ENCODE assay signal across 14 cellular contexts in genomic region chr6:21599074-21599639, GRCh38. TPM values are rescaled to one million over a fixed set of nuclear protein-coding genes. Genes with fewer than 3 reads are reported as not detected.
DNase-seq lines count a peak whose midpoint lies in the region; ATAC-seq and TF ChIP-seq lines count a peak whose summit lies in the region.
"Had no signal": no experiment of that assay in that cellular context is flagged by ENCODE, and none has a peak within 500 bp of the region (broad histone marks: within the 10 kb centered on the region; RNA-seq: fewer than 3 reads in every experiment).

No MANE protein-coding gene starts in this region.

- TF ChIP-seq POLR2A in tibial nerve (IDR thresholded peaks at IDR 0.05), result no peak

- H3K4me2 ChIP-seq in DOHH2 (ENCODE audit: low read length), result peak overlapping the region; percentile 83

- H3K27ac ChIP-seq in DOHH2 (ENCODE audit: low read depth, low read length), result no peak overlapping the region
- H3K27ac ChIP-seq in tibial nerve, result no peak overlapping the region

- H3K27me3 Mint-ChIP-seq in endothelial cell (ENCODE audit: unreplicated experiment) (peaks cover 15% of the 10 kb centered on the region), neural crest cell (ENCODE audit: low read depth) (peaks cover 3% of the 10 kb centered on the region)

- peak overlapping the region; percentile 100 for H3K4me3 Mint-ChIP-seq in endothelial cell (ENCODE audit: unreplicated experiment)
- H3K4me3 Mint-ChIP-seq in neural crest cell, result peak overlapping the region; percentile 98
- H3K4me3 Mint-ChIP-seq: CD4-positive, alpha-beta memory T cell had no signal

- no peaks in the 10 kb centered on the region for H3K9me3 Mint-ChIP-seq in endothelial cell (ENCODE audit: unreplicated experiment)
- peaks cover 5% of the 10 kb centered on the region for H3K9me3 Mint-ChIP-seq in neural crest cell

- H3K9me2 ChIP-seq in DOHH2 (replicated peaks; ENCODE audit: control insufficient read depth, low read length), result no peaks in the 10 kb centered on the region

- no peaks in the 10 kb centered on the region for H3F3A ChIP-seq in DOHH2 (ENCODE audit: control insufficient read depth, insufficient read depth)

- H3K9me3 ChIP-seq in DOHH2 (ENCODE audit: control insufficient read depth, insufficient read depth, low read length), result no peaks in the 10 kb centered on the region
- H3K9me3 ChIP-seq in tibial nerve, result no peaks in the 10 kb centered on the region
- H3K9me3 ChIP-seq: stomach had no signal

- TF ChIP-seq EP300 in tibial nerve (IDR thresholded peaks at IDR 0.05), result no peak

- TF ChIP-seq CTCF in DOHH2 (IDR thresholded peaks at IDR 0.05; ENCODE audit: low read depth, low read length, poor library complexity, severe bottlenecking), result no peak
- no peak for TF ChIP-seq CTCF in endothelial cell (IDR thresholded peaks at IDR 0.05; ENCODE audit: unreplicated experiment)
- no peak for TF ChIP-seq CTCF in neural crest cell (conservative IDR thresholded peaks at IDR 0.05)
- no peak for TF ChIP-seq CTCF in tibial nerve (IDR thresholded peaks at IDR 0.05)

- H3K4me3 ChIP-seq in DOHH2 (ENCODE audit: low read length) (0 out of 2 replicates have a peak overlapping the region, but pooled peaks have one; percentile 91), tibial nerve (no peak overlapping the region)

- WGBS in tibial nerve, 2 donors, result 32 to 33% methylated on average over 2 of the region's 2 CpGs

- H3K36me3 ChIP-seq in DOHH2 (ENCODE audit: control insufficient read depth, low read length) (0 out of 2 replicates have a peak, but pooled peaks cover 4% of the 10 kb centered on the region), tibial nerve (peaks cover 0 to 7% (median 0%) of the 10 kb centered on the region in 3 donors)
- H3K36me3 ChIP-seq: stomach had no signal

- DNase-seq in KBM-7, result peak; percentile 28
- no peak for DNase-seq in endothelial cell (ENCODE audit: low spot score)
- DNase-seq in neural crest cell (ENCODE audit: low read depth, low spot score), result no peak
- no peak for DNase-seq in tibial nerve (ENCODE audit: low spot score in 2 of 2)
- DNase-seq in activated CD4-positive, alpha-beta T cell treated with anti-CD3 and anti-CD28 coated beads for 1 hour, result no peak
- no peak for DNase-seq in SIG-M5 treated with dmso at 0.1 percent for 504 hours (lab: John Stamatoyannopoulos, UW; ENCODE audit: unreplicated experiment)
- DNase-seq: activated CD4-positive, alpha-beta T cell treated with anti-CD3 and anti-CD28 coated beads, Interleukin-2, amount 50 U/mL, for 4 hours; CD4-positive, alpha-beta memory T cell; erythroblast; NCI-H2171; stimulated activated CD4-positive, alpha-beta T cell treated with anti-CD3 and anti-CD28 coated beads, Interleukin-4, amount 100 ng/mL, for 4 hours; stomach had no signal

- in situ Hi-C loops in KBM-7 (cut with MboI; ENCODE audit: low pct_unique_long_range_greater_than_20kb, low sequenced_read_pairs), result loop anchor here (25.0 kb wide), 1 partner anchor 1037 kb away; no protein-coding TSS in a partner anchor

- peaks cover 31% of the 10 kb centered on the region for H3K36me3 Mint-ChIP-seq in endothelial cell (ENCODE audit: low read depth, unreplicated experiment)
- H3K36me3 Mint-ChIP-seq in neural crest cell (ENCODE audit: low read depth), result peaks cover 43% of the 10 kb centered on the region

- H3K27me3 ChIP-seq in DOHH2 (ENCODE audit: control insufficient read depth, low read length) (no peaks in the 10 kb centered on the region), tibial nerve (no peaks in the 10 kb centered on the region)
- H3K27me3 ChIP-seq: stomach had no signal

- H3K4me1 ChIP-seq in DOHH2 (ENCODE audit: control insufficient read depth, low read length) (peaks cover 57% of the 10 kb centered on the region), tibial nerve (peaks cover 0 to 21% (median 8%) of the 10 kb centered on the region in 4 donors)

- ATAC-seq in HG02678 (IDR thresholded peaks at IDR 0.05; ENCODE audit: unreplicated experiment), result no peak

- peaks cover 26% of the 10 kb centered on the region for H3K79me2 ChIP-seq in DOHH2 (ENCODE audit: control insufficient read depth, low read length)

- peak overlapping the region; percentile 48 for H3K27ac Mint-ChIP-seq in endothelial cell (ENCODE audit: unreplicated experiment)
- no peak overlapping the region for H3K27ac Mint-ChIP-seq in neural crest cell (ENCODE audit: unreplicated experiment)
- H3K27ac Mint-ChIP-seq: CD4-positive, alpha-beta memory T cell had no signal

- H3K4me1 Mint-ChIP-seq in endothelial cell (ENCODE audit: unreplicated experiment) (peaks cover 35% of the 10 kb centered on the region), neural crest cell (peaks cover 49% of the 10 kb centered on the region)

- H4K20me1 ChIP-seq in DOHH2 (ENCODE audit: control insufficient read depth, insufficient read depth, low read depth, low read length), result no peaks in the 10 kb centered on the region

RNA-seq across cellular contexts. Expression of gene SOX4, which starts 5.6 kb away (rescaled TPM):
- 132 TPM for total RNA-seq in endothelial cell (ENCODE audit: unreplicated experiment)
- 91.4 and 92.7 TPM in 2 replicates for total RNA-seq in neural crest cell
- total RNA-seq in tibial nerve, result 1 to 10 TPM; 5.2 to 9.3 (median 8.1) TPM
